ENCODE assay signal across 9 cellular contexts in the genomic region with DNA sequence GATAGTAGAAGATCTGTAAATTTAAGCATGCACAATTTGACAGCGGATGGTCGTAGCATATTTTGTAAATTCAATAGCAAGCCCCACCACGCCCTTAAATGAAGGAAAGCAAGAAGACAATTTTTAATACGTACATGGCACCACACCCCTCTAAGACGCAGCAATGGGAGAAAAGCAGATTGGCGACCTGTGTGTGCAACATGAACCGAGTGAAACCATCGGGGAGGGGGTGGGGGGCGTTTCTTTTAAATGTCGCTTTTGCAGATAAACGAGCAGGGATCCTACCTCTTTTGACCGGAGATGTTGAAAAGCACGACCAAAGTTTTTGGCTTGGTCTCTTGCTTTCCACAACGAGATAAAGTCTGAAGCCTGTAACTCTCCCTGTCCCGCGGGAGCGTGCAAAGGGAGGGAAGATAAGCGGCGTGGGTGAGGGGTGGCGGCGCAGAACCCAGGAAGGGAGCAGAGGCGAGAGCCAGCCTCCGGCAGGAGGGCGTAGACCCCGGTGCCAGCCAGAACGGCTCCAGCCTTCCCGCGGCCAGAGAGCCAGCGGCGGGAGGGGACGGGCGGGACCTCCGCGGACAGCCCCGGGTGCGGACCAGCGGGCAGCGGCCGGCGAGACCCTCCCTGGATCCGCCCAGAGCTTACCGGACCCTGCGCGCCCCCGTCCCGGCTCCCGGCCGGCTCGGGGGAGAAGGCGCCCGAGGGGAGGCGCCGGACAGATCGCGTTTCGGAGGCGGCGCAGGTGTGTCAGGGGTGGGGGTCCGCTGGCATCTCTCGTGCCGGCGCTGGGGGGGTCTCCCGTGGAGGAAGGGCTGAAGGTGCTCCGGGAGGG. TPM values are rescaled to one million over a fixed set of nuclear protein-coding genes. Genes with fewer than 3 reads are reported as not detected.
DNase-seq lines count a peak whose midpoint lies in the region; ATAC-seq and TF ChIP-seq lines count a peak whose summit lies in the region.
"Had no signal": no experiment of that assay in that cellular context is flagged by ENCODE, and none has a peak within 500 bp of the region (broad histone marks: within the 10 kb centered on the region; RNA-seq: fewer than 3 reads in every experiment).

A gene with protein sequence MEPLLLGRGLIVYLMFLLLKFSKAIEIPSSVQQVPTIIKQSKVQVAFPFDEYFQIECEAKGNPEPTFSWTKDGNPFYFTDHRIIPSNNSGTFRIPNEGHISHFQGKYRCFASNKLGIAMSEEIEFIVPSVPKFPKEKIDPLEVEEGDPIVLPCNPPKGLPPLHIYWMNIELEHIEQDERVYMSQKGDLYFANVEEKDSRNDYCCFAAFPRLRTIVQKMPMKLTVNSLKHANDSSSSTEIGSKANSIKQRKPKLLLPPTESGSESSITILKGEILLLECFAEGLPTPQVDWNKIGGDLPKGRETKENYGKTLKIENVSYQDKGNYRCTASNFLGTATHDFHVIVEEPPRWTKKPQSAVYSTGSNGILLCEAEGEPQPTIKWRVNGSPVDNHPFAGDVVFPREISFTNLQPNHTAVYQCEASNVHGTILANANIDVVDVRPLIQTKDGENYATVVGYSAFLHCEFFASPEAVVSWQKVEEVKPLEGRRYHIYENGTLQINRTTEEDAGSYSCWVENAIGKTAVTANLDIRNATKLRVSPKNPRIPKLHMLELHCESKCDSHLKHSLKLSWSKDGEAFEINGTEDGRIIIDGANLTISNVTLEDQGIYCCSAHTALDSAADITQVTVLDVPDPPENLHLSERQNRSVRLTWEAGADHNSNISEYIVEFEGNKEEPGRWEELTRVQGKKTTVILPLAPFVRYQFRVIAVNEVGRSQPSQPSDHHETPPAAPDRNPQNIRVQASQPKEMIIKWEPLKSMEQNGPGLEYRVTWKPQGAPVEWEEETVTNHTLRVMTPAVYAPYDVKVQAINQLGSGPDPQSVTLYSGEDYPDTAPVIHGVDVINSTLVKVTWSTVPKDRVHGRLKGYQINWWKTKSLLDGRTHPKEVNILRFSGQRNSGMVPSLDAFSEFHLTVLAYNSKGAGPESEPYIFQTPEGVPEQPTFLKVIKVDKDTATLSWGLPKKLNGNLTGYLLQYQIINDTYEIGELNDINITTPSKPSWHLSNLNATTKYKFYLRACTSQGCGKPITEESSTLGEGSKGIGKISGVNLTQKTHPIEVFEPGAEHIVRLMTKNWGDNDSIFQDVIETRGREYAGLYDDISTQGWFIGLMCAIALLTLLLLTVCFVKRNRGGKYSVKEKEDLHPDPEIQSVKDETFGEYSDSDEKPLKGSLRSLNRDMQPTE (N-terminal part only) (plus strand): TSS at position 442 of the 832 bp plus-strand sequence. CDS start 123,014 bp downstream, outside the sequence.

- POLR2A ChIA-PET in PC-3 (lab: Charles Lee; ENCODE audit: unreplicated experiment), result no interaction called here

- H3K9me3 Mint-ChIP-seq in activated T-cell treated with anti-CD3 and anti-CD28 coated beads, Interleukin-2, amount 50 U/mL, for 24 hours, result no peaks in the 10 kb centered on the region

- ATAC-seq in esophagus mucosa (peak; percentile 46), omental fat pad (ENCODE audit: low FRiP score) (peak; percentile 66), GM18519 (IDR thresholded peaks at IDR 0.05; ENCODE audit: low FRiP score, unreplicated experiment) (no peak), PC-3 (no peak)

- H3K27ac Mint-ChIP-seq in activated T-cell treated with anti-CD3 and anti-CD28 coated beads, Interleukin-2, amount 50 U/mL, for 24 hours, result no peak within 1 kb of the TSS

- H3K9me3 ChIP-seq in PC-3 (ENCODE audit: low read length), result no peaks in the 10 kb centered on the region

- DNase-seq in GM12865 (ENCODE audit: low read depth), result no peak
- peak; percentile 2 for DNase-seq in NCI-H1436 treated with DMSO at 0.1 percent for 48 hours (lab: John Stamatoyannopoulos, UW)
- DNase-seq in omental fat pad (ENCODE audit: low spot score), result no peak
- DNase-seq in SHP77 (lab: John Stamatoyannopoulos, UW), result no peak
- DNase-seq in activated T-cell treated with anti-CD3 and anti-CD28 coated beads, Interleukin-2, amount 50 U/mL, for 24 hours, result no peak
- DNase-seq in PC-3, result no peak

- H3K4me1 Mint-ChIP-seq in activated T-cell treated with anti-CD3 and anti-CD28 coated beads, Interleukin-2, amount 50 U/mL, for 24 hours (ENCODE audit: low read depth), result peaks cover 5% of the 10 kb centered on the region

- H3K36me3 Mint-ChIP-seq in activated T-cell treated with anti-CD3 and anti-CD28 coated beads, Interleukin-2, amount 50 U/mL, for 24 hours (ENCODE audit: low read depth), result peaks cover 2% of the 10 kb centered on the region

- H3K79me2 ChIP-seq in PC-3 (ENCODE audit: low read length), result no peaks in the 10 kb centered on the region

- peak within 1 kb of the TSS; percentile 50 for H3K4me3 ChIP-seq in GM12865 (ENCODE audit: low read depth, low read length)
- no peak within 1 kb of the TSS for H3K4me3 ChIP-seq in PC-3 (ENCODE audit: low read length)

- no peaks in the 10 kb centered on the region for H4K20me1 ChIP-seq in PC-3 (ENCODE audit: low read length)

- no peaks in the 10 kb centered on the region for H3F3A ChIP-seq in PC-3 (ENCODE audit: low read length, unreplicated experiment)

- H3K27ac ChIP-seq in PC-3 (ENCODE audit: low read length), result no peak within 1 kb of the TSS

- intact Hi-C loops in PC-3 (cut with micrococcal nuclease), result no loop called here

- H3K4me1 ChIP-seq in PC-3 (ENCODE audit: insufficient read depth, low read length), result no peaks in the 10 kb centered on the region

- H3K4me2 ChIP-seq in PC-3 (ENCODE audit: low read length), result no peak within 1 kb of the TSS

- no peak within 1 kb of the TSS for H2AFZ ChIP-seq in PC-3 (ENCODE audit: low read length)

- H3K9ac ChIP-seq in PC-3 (ENCODE audit: low read length), result no peak within 1 kb of the TSS

- no peaks in the 10 kb centered on the region for H3K36me3 ChIP-seq in PC-3 (ENCODE audit: low read depth, low read length)

- peaks cover 59% of the 10 kb centered on the region for H3K27me3 Mint-ChIP-seq in activated T-cell treated with anti-CD3 and anti-CD28 coated beads, Interleukin-2, amount 50 U/mL, for 24 hours

- BruUV-seq in PC-3 (replicated peaks; lab: Mats Ljungman, UMichigan), result no TSS peak

- no peaks in the 10 kb centered on the region for H3K9me2 ChIP-seq in PC-3 (replicated peaks; ENCODE audit: low read length)

- peaks cover 35% of the 10 kb centered on the region for H3K27me3 ChIP-seq in PC-3 (ENCODE audit: low read length)

- no peak for TF ChIP-seq CTCF in GM12865 (IDR thresholded peaks at IDR 0.05; ENCODE audit: insufficient read depth, low read depth, low read length, missing control alignments)
- no peak for TF ChIP-seq CTCF in omental fat pad (IDR thresholded peaks at IDR 0.05)
- TF ChIP-seq CTCF in PC-3 (conservative IDR thresholded peaks at IDR 0.05; ENCODE audit: low read depth, low read length), result no peak

- CTCF ChIA-PET in PC-3 (lab: Charles Lee), result no interaction called here

- H3K4me3 Mint-ChIP-seq in activated T-cell treated with anti-CD3 and anti-CD28 coated beads, Interleukin-2, amount 50 U/mL, for 24 hours, result no peak within 1 kb of the TSS

RNA-seq across cellular contexts. Expression of the gene that starts here (rescaled TPM):
- total RNA-seq in esophagus mucosa (10.0 TPM), omental fat pad (10 to 100 TPM; 18.7 to 64.2 (median 42.1) TPM), PC-3 (2014; rRNA removed) (not detected in 2 replicates)
- total RNA-seq: endothelial cell of umbilical vein had no signal

Comparison
In these comparisons a context has a peak if more than half of its experiments do, and no peak if none do; other contexts are left out.
1. RNA of the gene that starts here (total RNA-seq): 18.7 to 64.2 TPM in omental fat pad and 10.0 TPM in esophagus mucosa (single experiment); not detected in PC-3; every median in the first group is over 10 times any median in the second.
2. ATAC-seq: peak in esophagus mucosa (single experiment) and omental fat pad (single experiment); none in GM18519 (single experiment) and PC-3 (single experiment).